8 cellular contexts compared by ENCODE assay signal in genomic region chrX:132488092-132488749, GRCh38. TPM values are rescaled to one million over a fixed set of nuclear protein-coding genes. Genes with fewer than 3 reads are reported as not detected.
DNase-seq lines count a peak whose midpoint lies in the region; ATAC-seq and TF ChIP-seq lines count a peak whose summit lies in the region.

No MANE protein-coding gene starts in this region.

- ATAC-seq in HG02981 (IDR thresholded peaks at IDR 0.05; ENCODE audit: unreplicated experiment): no peak

- H3K4me3 ChIP-seq in OCI-LY3 (ENCODE audit: low read length): peak overlapping the region; percentile 81
- H3K4me3 ChIP-seq in adipocyte (ENCODE audit: low read length): peak overlapping the region; percentile 86
- H3K4me3 ChIP-seq in iPS-18c (ENCODE audit: insufficient read depth, low read depth, low read length): peak overlapping the region; percentile 50

- TF ChIP-seq CTCF in OCI-LY3 (IDR thresholded peaks at IDR 0.05; ENCODE audit: low read depth, low read length): no peak

- no peaks in the 10 kb centered on the region for H4K20me1 ChIP-seq in OCI-LY3 (ENCODE audit: insufficient read depth, low read length)

- peak overlapping the region; percentile 3; the same call in 1 of the 2 replicates for H2AFZ ChIP-seq in OCI-LY3 (ENCODE audit: low read depth, low read length)

- H3K9ac ChIP-seq in OCI-LY3 (ENCODE audit: low read length) (peak overlapping the region; percentile 95), adipocyte (ENCODE audit: low read length) (peak overlapping the region; percentile 85)

- H3K4me1 ChIP-seq in OCI-LY3 (ENCODE audit: low read length) (peaks cover 9% of the 10 kb centered on the region), adipocyte (ENCODE audit: control insufficient read depth, insufficient read depth, low read length) (peaks cover 5% of the 10 kb centered on the region)

- peak overlapping the region; percentile 90 for H3K27ac ChIP-seq in OCI-LY3 (ENCODE audit: low read length)

- DNase-seq in stimulated activated CD4-positive, alpha-beta T cell treated with anti-CD3 and anti-CD28 coated beads, Interleukin-15, amount 100 ng/mL, for 24 hours: peak; percentile 40
- no peak for DNase-seq in stimulated activated CD4-positive, alpha-beta T cell treated with anti-CD3 and anti-CD28 coated beads, Interleukin-12 subunit alpha, Interleukin-12 subunit beta, amount 100 ng/mL, for 4 hours
- DNase-seq in adipocyte (ENCODE audit: low read depth): peak; percentile 65
- DNase-seq in stimulated activated CD4-positive, alpha-beta T cell treated with anti-CD3 and anti-CD28 coated beads, Interleukin-2, amount 100 ng/mL, for 24 hours: peak; percentile 20 to 23
- DNase-seq in mucosa of gallbladder (ENCODE audit: low spot score): no peak

- H3K4me2 ChIP-seq in OCI-LY3 (ENCODE audit: low read length): peak overlapping the region; percentile 79

- H3K27me3 ChIP-seq in OCI-LY3 (ENCODE audit: low read depth, low read length) (no peaks in the 10 kb centered on the region), adipocyte (replicated peaks; ENCODE audit: control insufficient read depth, insufficient read depth, low read length) (peaks cover 2% of the 10 kb centered on the region)

- H3K9me3 ChIP-seq in OCI-LY3 (ENCODE audit: insufficient read depth, low read length): no peaks in the 10 kb centered on the region
- no peaks in the 10 kb centered on the region for H3K9me3 ChIP-seq in adipocyte (ENCODE audit: control insufficient read depth, low read length)
- no peaks in the 10 kb centered on the region for H3K9me3 ChIP-seq in iPS-18c (ENCODE audit: control insufficient read depth, insufficient read depth, low read length)

- H3K36me3 ChIP-seq in OCI-LY3 (replicated peaks; ENCODE audit: low read depth, low read length): no peaks in the 10 kb centered on the region
- H3K36me3 ChIP-seq in adipocyte (ENCODE audit: control insufficient read depth, insufficient read depth, low read length, severe bottlenecking): no peaks in the 10 kb centered on the region

- H3K79me2 ChIP-seq in OCI-LY3 (ENCODE audit: low read length): peaks cover 29% of the 10 kb centered on the region

RNA-seq across cellular contexts. Expression of gene MBNL3, which starts 0.6 kb away (rescaled TPM):
- 49.3 TPM for total RNA-seq in mucosa of gallbladder

Comparison
In these comparisons a context has a peak if more than half of its experiments do, and no peak if none do; other contexts are left out.
1. DNase-seq: peak in stimulated activated CD4-positive, alpha-beta T cell treated with anti-CD3 and anti-CD28 coated beads, Interleukin-15, amount 100 ng/mL, for 24 hours (single experiment), adipocyte (single experiment) and stimulated activated CD4-positive, alpha-beta T cell treated with anti-CD3 and anti-CD28 coated beads, Interleukin-2, amount 100 ng/mL, for 24 hours (2 of 2); none in stimulated activated CD4-positive, alpha-beta T cell treated with anti-CD3 and anti-CD28 coated beads, Interleukin-12 subunit alpha, Interleukin-12 subunit beta, amount 100 ng/mL, for 4 hours (single experiment) and mucosa of gallbladder (single experiment).
2. Peak in every context shown above with its lines, with median percentiles within 50 percentile points of each other: H3K4me3 ChIP-seq.